ENCODE assay signal across 8 cellular contexts in the genomic region with DNA sequence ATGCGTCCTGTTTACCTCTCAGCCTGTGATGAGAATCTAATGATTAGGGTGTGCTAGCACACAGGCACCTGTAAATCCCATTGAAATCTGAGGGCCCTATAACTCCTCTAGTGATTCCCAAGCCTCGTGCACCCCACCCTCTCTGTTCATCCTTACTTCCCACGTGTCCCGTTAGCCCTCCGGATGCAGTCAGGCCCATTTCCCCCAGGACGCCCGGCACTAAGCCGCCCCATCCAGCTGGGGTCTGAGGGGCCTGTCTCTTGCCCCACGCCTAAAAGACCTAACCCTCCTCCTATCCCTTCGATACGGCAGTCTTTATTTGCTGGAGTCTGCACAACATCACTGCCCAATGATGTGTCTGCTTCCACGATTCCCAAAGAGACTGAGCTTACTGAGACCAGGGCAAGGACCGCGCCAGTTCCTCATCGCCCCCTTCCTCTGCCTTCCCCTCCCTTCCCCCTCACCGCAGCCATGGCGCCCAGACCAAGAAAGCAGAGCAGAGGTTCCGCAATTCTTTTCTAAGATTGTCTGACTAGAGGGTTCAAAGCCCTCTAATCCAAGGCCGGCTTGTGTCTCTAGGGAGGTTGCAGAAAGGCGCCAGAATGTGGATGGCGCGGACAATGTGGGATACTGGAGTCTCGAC. TPM values are rescaled to one million over a fixed set of nuclear protein-coding genes. Genes with fewer than 3 reads are reported as not detected.
DNase-seq lines count a peak whose midpoint lies in the region; ATAC-seq and TF ChIP-seq lines count a peak whose summit lies in the region.

No MANE protein-coding gene starts in this region.

- H3K27me3 ChIP-seq in breast epithelium (no peaks in the 10 kb centered on the region), lower lobe of right lung (ENCODE audit: low read depth) (peaks cover 17% of the 10 kb centered on the region), tibial nerve (no peaks in the 10 kb centered on the region)

- ATAC-seq in GM19467 (IDR thresholded peaks at IDR 0.05; ENCODE audit: unreplicated experiment), result peak; percentile 7
- peak; percentile 4 to 30 for ATAC-seq in lower lobe of right lung

- H3K27ac ChIP-seq in breast epithelium (peak overlapping the region; percentile 17 to 35), lower lobe of right lung (peak overlapping the region; percentile 85), tibial nerve (peak overlapping the region; percentile 46 to 90 (median 82))

- H3K36me3 ChIP-seq in breast epithelium (no peaks in the 10 kb centered on the region), lower lobe of right lung (no peaks in the 10 kb centered on the region), tibial nerve (no peaks in the 10 kb centered on the region)

- no peaks in the 10 kb centered on the region for H3K9me3 ChIP-seq in breast epithelium
- H3K9me3 ChIP-seq in lower lobe of right lung, result no peaks in the 10 kb centered on the region
- H3K9me3 ChIP-seq in tibial nerve, result no peaks in the 10 kb centered on the region

- H3K4me1 ChIP-seq in breast epithelium (peaks cover 0 to 5% of the 10 kb centered on the region in 2 donors), lower lobe of right lung (peaks cover 40% of the 10 kb centered on the region), tibial nerve (peaks cover 0 to 54% (median 26%) of the 10 kb centered on the region in 4 donors)

- no peak for TF ChIP-seq EP300 in tibial nerve (IDR thresholded peaks at IDR 0.05)

- TF ChIP-seq CTCF in breast epithelium (IDR thresholded peaks at IDR 0.05) (no peak), lower lobe of right lung (IDR thresholded peaks at IDR 0.05) (no peak), tibial nerve (IDR thresholded peaks at IDR 0.05) (no peak)

- H3K4me3 ChIP-seq in breast epithelium (peak overlapping the region; percentile 56 to 59 (median 56)), lower lobe of right lung (peak overlapping the region; percentile 67), tibial nerve (peak overlapping the region; percentile 37 to 72 (median 61))

- 18 to 22% methylated on average over 19 to 23 of the region's 23 CpGs for WGBS in tibial nerve, 2 donors

- DNase-seq in CD1c-positive myeloid dendritic cell (ENCODE audit: extremely low spot score) (peak; percentile 86), NCI-H1417 treated with DMSO at 0.1 percent for 48 hours (lab: John Stamatoyannopoulos, UW) (peak; percentile 61), breast epithelium (ENCODE audit: low spot score in 2 of 2) (no peak), lower lobe of right lung (peak; percentile 65), tibial nerve (ENCODE audit: low spot score in 2 of 2) (peak in 1 of 2 donors; percentile 31), NCI-H1930 (lab: John Stamatoyannopoulos, UW) (no peak), HK-2 (ENCODE audit: unreplicated experiment) (no peak)

- intact Hi-C loops in breast epithelium (cut with DNase I; ENCODE audit: low total_unique reads), result no loop called here
- intact Hi-C loops in lower lobe of right lung (cut with DNase I), result no loop called here

- TF ChIP-seq POLR2A in breast epithelium (IDR thresholded peaks at IDR 0.05) (no peak), tibial nerve (IDR thresholded peaks at IDR 0.05) (no peak)

RNA-seq across cellular contexts. Expression of a gene that starts 1.0 kb away (rescaled TPM):
- 10 to 100 TPM in 1 of 3 donors, 1 to 10 TPM in 2; 5.6 to 35.8 (median 7.5) TPM for total RNA-seq in breast epithelium
- 82.0 TPM for total RNA-seq in lower lobe of right lung
- 10 to 100 TPM; 17.4 to 59.2 (median 32.7) TPM for total RNA-seq in tibial nerve

RNA-seq across cellular contexts. Expression of a gene that starts 10.2 kb away (rescaled TPM):
- 100 to 1,000 TPM in 1 of 3 donors, 10 to 100 TPM in 1, 1 to 10 TPM in 1; 8.8 to 112 (median 15.1) TPM for total RNA-seq in breast epithelium
- 63.6 TPM for total RNA-seq in lower lobe of right lung
- 10 to 100 TPM; 33.7 to 61.6 (median 47.0) TPM for total RNA-seq in tibial nerve

RNA-seq across cellular contexts. Expression of a gene that starts 34.3 kb away (rescaled TPM):
- total RNA-seq in breast epithelium (1 to 10 TPM; 5.9 to 9.2 (median 8.5) TPM), lower lobe of right lung (5.4 TPM), tibial nerve (10 to 100 TPM in 1 of 4 donors, 1 to 10 TPM in 3; 4.5 to 11.0 (median 4.6) TPM)

RNA-seq across cellular contexts. Expression of a gene that starts 34.7 kb away (rescaled TPM):
- 10 to 100 TPM; 35.4 to 55.4 (median 35.7) TPM for total RNA-seq in breast epithelium
- 104 TPM for total RNA-seq in lower lobe of right lung
- total RNA-seq in tibial nerve, result 10 to 100 TPM; 21.9 to 56.7 (median 45.2) TPM

Comparison
In these comparisons a context has a peak if more than half of its experiments do, and no peak if none do; other contexts are left out.
1. DNase-seq: peak in CD1c-positive myeloid dendritic cell (single experiment), NCI-H1417 treated with DMSO at 0.1 percent for 48 hours (single experiment) and lower lobe of right lung (single experiment); none in breast epithelium (0 of 2), NCI-H1930 (0 of 2) and HK-2 (single experiment).
2. H3K27ac ChIP-seq: peak in every context shown above with its lines; median percentile 85 in lower lobe of right lung; 82 in tibial nerve; 26 in breast epithelium.
3. Peak in every context shown above with its lines, with median percentiles within 50 percentile points of each other: H3K4me3 ChIP-seq.